Comparison of ENCODE assay signal across 33 cellular contexts in genomic region chr1:208924958-208925357, GRCh38.
"Had no signal": no experiment of that assay in that cellular context is flagged by ENCODE, and none has a peak within 500 bp of the region (broad histone marks: within the 10 kb centered on the region; RNA-seq: fewer than 3 reads in every experiment).

No MANE protein-coding gene starts in this region.

- H3K27ac ChIP-seq: adrenal gland, body of pancreas, esophagus squamous epithelium, gastroesophageal sphincter, WERI-Rb-1 had no signal

- H3K4me3 Mint-ChIP-seq: activated B cell treated with CpG ODN at 0.5 μM for 24 hours; activated CD8-positive, alpha-beta T cell treated with anti-CD3 and anti-CD28 coated beads for 36 hours; activated naive CD4-positive, alpha-beta T cell treated with anti-CD3 and anti-CD28 coated beads, Interleukin-2, amount 50 U/mL, for 24 hours; activated naive CD8-positive, alpha-beta T cell treated with anti-CD3 and anti-CD28 coated beads for 36 hours; activated naive CD8-positive, alpha-beta T cell treated with anti-CD3 and anti-CD28 coated beads, Interleukin-2, amount 50 U/mL, for 24 hours; activated T-cell treated with anti-CD3 and anti-CD28 coated beads, Interleukin-2, amount 50 U/mL, for 4 hours; activated T-helper 17 cell treated with anti-CD3 and anti-CD28 coated beads, Interleukin-2, amount 50 U/mL, for 72 hours; effector memory CD8-positive, alpha-beta T cell; T-helper 17 cell; T-helper 2 cell treated with Interferon-gamma antibody and Interleukin-4, amounts not matched to agents 5 μg/mL and 100 μg/mL, for 36 hours had no signal

- ATAC-seq: activated CD4-positive, CD25-positive, alpha-beta regulatory T cell treated with anti-CD3 and anti-CD28 coated beads, Interleukin-2, amount 50 U/mL, for 24 hours; activated CD8-positive, alpha-beta T cell treated with anti-CD3 and anti-CD28 coated beads for 36 hours; activated naive CD8-positive, alpha-beta T cell treated with anti-CD3 and anti-CD28 coated beads, Interleukin-2, amount 50 U/mL, for 24 hours; activated T-cell treated with anti-CD3 and anti-CD28 coated beads, Interleukin-2, amount 50 U/mL, for 4 hours; activated T-helper 17 cell treated with anti-CD3 and anti-CD28 coated beads, Interleukin-2, amount 50 U/mL, for 72 hours; body of pancreas; effector memory CD8-positive, alpha-beta T cell; gastroesophageal sphincter; T-helper 17 cell had no signal

- H3K4me3 ChIP-seq: adrenal gland, body of pancreas, esophagus squamous epithelium, gastroesophageal sphincter had no signal

- H3K4me1 Mint-ChIP-seq: activated B cell treated with CpG ODN at 0.5 μM for 24 hours; activated naive CD4-positive, alpha-beta T cell treated with anti-CD3 and anti-CD28 coated beads, Interleukin-2, amount 50 U/mL, for 24 hours; activated naive CD8-positive, alpha-beta T cell treated with anti-CD3 and anti-CD28 coated beads for 36 hours; activated naive CD8-positive, alpha-beta T cell treated with anti-CD3 and anti-CD28 coated beads, Interleukin-2, amount 50 U/mL, for 24 hours; activated T-helper 17 cell treated with anti-CD3 and anti-CD28 coated beads, Interleukin-2, amount 50 U/mL, for 72 hours; T-helper 17 cell had no signal

- H3K27me3 Mint-ChIP-seq: activated naive CD8-positive, alpha-beta T cell treated with anti-CD3 and anti-CD28 coated beads, Interleukin-2, amount 50 U/mL, for 24 hours; effector memory CD8-positive, alpha-beta T cell; T-helper 17 cell had no signal

- H3K27ac Mint-ChIP-seq: activated B cell treated with CpG ODN at 0.5 μM for 24 hours; activated CD8-positive, alpha-beta T cell treated with anti-CD3 and anti-CD28 coated beads for 36 hours; activated naive CD4-positive, alpha-beta T cell treated with anti-CD3 and anti-CD28 coated beads, Interleukin-2, amount 50 U/mL, for 24 hours; activated naive CD8-positive, alpha-beta T cell treated with anti-CD3 and anti-CD28 coated beads for 36 hours; activated naive CD8-positive, alpha-beta T cell treated with anti-CD3 and anti-CD28 coated beads, Interleukin-2, amount 50 U/mL, for 24 hours; activated T-helper 17 cell treated with anti-CD3 and anti-CD28 coated beads, Interleukin-2, amount 50 U/mL, for 72 hours; effector memory CD8-positive, alpha-beta T cell; T-helper 17 cell; T-helper 2 cell treated with Interferon-gamma antibody and Interleukin-4, amounts not matched to agents 5 μg/mL and 100 μg/mL, for 36 hours had no signal

- H3K9me3 ChIP-seq: adrenal gland, body of pancreas, esophagus squamous epithelium, gastroesophageal sphincter had no signal

- H3K36me3 Mint-ChIP-seq: activated naive CD4-positive, alpha-beta T cell treated with anti-CD3 and anti-CD28 coated beads, Interleukin-2, amount 50 U/mL, for 24 hours; activated naive CD8-positive, alpha-beta T cell treated with anti-CD3 and anti-CD28 coated beads for 36 hours had no signal

- H3K36me3 ChIP-seq: adrenal gland, esophagus squamous epithelium, gastroesophageal sphincter, WERI-Rb-1 had no signal

- H3K9me3 Mint-ChIP-seq: activated B cell treated with CpG ODN at 0.5 μM for 24 hours; activated CD8-positive, alpha-beta T cell treated with anti-CD3 and anti-CD28 coated beads for 36 hours; activated naive CD4-positive, alpha-beta T cell treated with anti-CD3 and anti-CD28 coated beads, Interleukin-2, amount 50 U/mL, for 24 hours had no signal

- DNase-seq: activated B cell treated with CpG ODN at 0.5 μM for 24 hours; activated CD4-positive, alpha-beta T cell treated with anti-CD3 and anti-CD28 coated beads for 48 hours; activated CD4-positive, alpha-beta T cell treated with anti-CD3 and anti-CD28 coated beads, Interleukin-2, amount 50 U/mL, for 1 hour; activated CD4-positive, alpha-beta T cell treated with anti-CD3 and anti-CD28 coated beads, Interleukin-2, amount 50 U/mL, for 48 hours; activated CD8-positive, alpha-beta memory T cell treated with anti-CD3 and anti-CD28 coated beads for 24 hours; activated CD8-positive, alpha-beta T cell treated with anti-CD3 and anti-CD28 coated beads for 36 hours; activated effector memory CD4-positive, alpha-beta T cell treated with Interleukin-2 at 50 U/mL for 16 hours; activated gamma-delta T cell treated with Interleukin-2 at 50 U/mL for 16 hours; activated naive CD4-positive, alpha-beta T cell treated with Interleukin-2 at 50 U/mL for 16 hours; activated naive CD8-positive, alpha-beta T cell treated with anti-CD3 and anti-CD28 coated beads for 36 hours; activated naive CD8-positive, alpha-beta T cell treated with anti-CD3 and anti-CD28 coated beads, Interleukin-2, amount 50 U/mL, for 24 hours; activated T-cell treated with anti-CD3 and anti-CD28 coated beads, Interleukin-2, amount 50 U/mL, for 4 hours; adrenal gland; amygdala; aorta; body of pancreas; caudate nucleus; cortex of kidney; dermis blood vessel endothelial cell; effector CD4-positive, alpha-beta T cell; effector memory CD8-positive, alpha-beta T cell; erythroblast; esophagus squamous epithelium; foreskin melanocyte; T-helper 1 cell; T-helper 17 cell; T1000; WERI-Rb-1 had no signal

- H3K4me1 ChIP-seq: adrenal gland, body of pancreas, gastroesophageal sphincter had no signal

- H3K27me3 ChIP-seq: adrenal gland, body of pancreas, esophagus squamous epithelium, gastroesophageal sphincter had no signal
